ENCODE assay signal across 8 cellular contexts in genomic region chr2:20525041-20526035, GRCh38.
DNase-seq lines count a peak whose midpoint lies in the region; ATAC-seq and TF ChIP-seq lines count a peak whose summit lies in the region.

No MANE protein-coding gene starts in this region.

- no peak overlapping the region for H3K4me3 ChIP-seq in Panc1 (ENCODE audit: low read depth in 2 of 2, low read length in 2 of 2)
- no peak overlapping the region for H3K4me3 ChIP-seq in thyroid gland (replicated peaks in 1 of 3)

- no peaks in the 10 kb centered on the region for H3K36me3 ChIP-seq in Panc1 (ENCODE audit: control insufficient read depth, insufficient read depth, low read length)
- no peaks in the 10 kb centered on the region for H3K36me3 ChIP-seq in thyroid gland

- no TSS peak for BruUV-seq in Panc1 (replicated peaks; lab: Mats Ljungman, UMichigan)

- DNase-seq in Right ventricle myocardium inferior (ENCODE audit: missing footprints) (peak; percentile 55), cardiac septum (ENCODE audit: low spot score) (no peak), Panc1 (ENCODE audit: low read depth, low spot score) (no peak), left ventricle myocardium superior (no peak), thyroid gland (peak; percentile 92 to 94), NCI-H1105 treated with DMSO at 0.1 percent for 48 hours (lab: John Stamatoyannopoulos, UW) (no peak), NCI-H2171 (lab: John Stamatoyannopoulos, UW) (no peak)

- 41 to 42% methylated on average over 16 of the region's 17 CpGs for WGBS in thyroid gland, 2 donors

- TF ChIP-seq POLR2A in thyroid gland (IDR thresholded peaks at IDR 0.05): no peak

- in situ Hi-C loops in Panc1 (cut with HindIII; ENCODE audit: low pct_unique_long_range_greater_than_20kb, low sequenced_read_pairs): loop anchor here (10.0 kb wide), 1 partner anchor 81 kb away; the partner anchor contains the start of gene RHOB

- no peaks in the 10 kb centered on the region for H3K4me1 ChIP-seq in Panc1 (ENCODE audit: control insufficient read depth, insufficient read depth, low read length)
- peaks cover 17 to 46% of the 10 kb centered on the region in 2 donors for H3K4me1 ChIP-seq in thyroid gland

- CTCF ChIA-PET in Panc1 (lab: Charles Lee): no interaction called here

- TF ChIP-seq CTCF in Panc1 (IDR thresholded peaks at IDR 0.05) (no peak), thyroid gland (IDR thresholded peaks at IDR 0.05) (peak in 4 of 6 experiments; percentile 23 to 47 (median 34))

- H3K9me3 ChIP-seq in Panc1 (ENCODE audit: control insufficient read depth, insufficient read depth, low read depth, low read length) (no peaks in the 10 kb centered on the region), thyroid gland (no peaks in the 10 kb centered on the region)

- H3K27me3 ChIP-seq in Panc1 (ENCODE audit: control insufficient read depth, insufficient read depth, low read length) (no peaks in the 10 kb centered on the region), thyroid gland (no peaks in the 10 kb centered on the region)

- peak; percentile 35 for ATAC-seq in Right ventricle myocardium inferior
- peak; percentile 95 for ATAC-seq in HG02884 (IDR thresholded peaks at IDR 0.05; ENCODE audit: unreplicated experiment)
- ATAC-seq in Panc1: peak; percentile 60
- peak; percentile 60 for ATAC-seq in left ventricle myocardium superior

- POLR2A ChIA-PET in Panc1 (lab: Charles Lee): interaction anchor here (0.6 to 1.5 kb wide), 2 partner anchors 77 to 78 kb away, joined by 5 to 11 read pairs; partner anchors contain the start of gene RHOB

- intact Hi-C loops in Right ventricle myocardium inferior (cut with DNase I) (loop anchor here (2.0 to 5.0 kb wide), 2 partner anchors 45 to 72 kb away; no protein-coding TSS in a partner anchor), cardiac septum (cut with DNase I) (loop anchor here (2.0 kb wide), 3 partner anchors 43 to 81 kb away; no protein-coding TSS in a partner anchor), Panc1 (cut with micrococcal nuclease; ENCODE audit: unreplicated experiment) (no loop called here), left ventricle myocardium superior (cut with micrococcal nuclease) (no loop called here), thyroid gland (cut with DNase I) (loop anchor here (10.0 kb wide), 1 partner anchor 109 kb away; no protein-coding TSS in a partner anchor)

- H3K27ac ChIP-seq in Panc1 (ENCODE audit: low read length) (no peak overlapping the region), thyroid gland (peak overlapping the region; percentile 67 to 91 (median 76))

Comparison
In these comparisons a context has a peak if more than half of its experiments do, and no peak if none do; other contexts are left out.
1. DNase-seq: peak in Right ventricle myocardium inferior (single experiment) and thyroid gland (2 of 2); none in cardiac septum (single experiment), Panc1 (single experiment), left ventricle myocardium superior (single experiment), NCI-H1105 treated with DMSO at 0.1 percent for 48 hours (single experiment) and NCI-H2171 (single experiment).
2. intact Hi-C loops: an anchor here in Right ventricle myocardium inferior (2.0 to 5.0 kb wide), cardiac septum (2.0 kb wide) and thyroid gland (10.0 kb wide); none called in Panc1 and left ventricle myocardium superior.
3. ATAC-seq: peak in every context shown above with its lines; median percentile 95 in HG02884; 60 in Panc1; 60 in left ventricle myocardium superior; 35 in Right ventricle myocardium inferior.